ENCODE assay signal across 13 cellular contexts in the genomic region with DNA sequence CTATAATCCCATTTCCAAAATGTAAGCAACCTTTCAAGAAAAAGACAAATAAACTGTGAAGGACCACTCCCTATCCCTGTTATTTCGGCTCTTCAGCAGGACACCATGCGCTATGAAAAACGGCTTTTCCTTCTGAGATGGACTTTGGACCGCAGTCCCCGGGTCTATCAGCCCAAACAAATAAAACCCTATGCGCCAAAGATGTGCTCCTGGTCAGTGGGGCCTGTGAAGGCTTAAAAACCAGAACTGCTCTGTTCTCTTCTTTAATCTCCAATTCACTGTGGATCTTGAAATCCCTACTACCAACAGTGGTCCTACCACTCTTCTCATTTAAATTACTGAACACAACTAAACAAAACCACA. TPM values are rescaled to one million over a fixed set of nuclear protein-coding genes. Genes with fewer than 3 reads are reported as not detected.
A peak's percentile ranks its signal among the peaks of the same experiment; 100 is the strongest.
DNase-seq lines count a peak whose midpoint lies in the region; ATAC-seq and TF ChIP-seq lines count a peak whose summit lies in the region.
"Had no signal": no experiment of that assay in that cellular context is flagged by ENCODE, and none has a peak within 500 bp of the region (broad histone marks: within the 10 kb centered on the region; RNA-seq: fewer than 3 reads in every experiment).

No MANE protein-coding gene starts in this region.

- no peaks in the 10 kb centered on the region for H3K36me3 ChIP-seq in mucosa of rectum (ENCODE audit: control insufficient read depth in 2 of 2, insufficient read depth in 2 of 2, low read length in 2 of 2)

- H3K4me3 Mint-ChIP-seq in stimulated activated naive CD8-positive, alpha-beta T cell treated with anti-CD3 and anti-CD28 coated beads, Interleukin-15, Interleukin-2, amounts not matched to agents 100 ng/mL and 50 ng/mL, for 24 hours: no peak overlapping the region
- peak overlapping the region in 1 of 5 experiments; percentile 16 for H3K4me3 Mint-ChIP-seq in brain

- H3K27me3 Mint-ChIP-seq in stimulated activated naive CD8-positive, alpha-beta T cell treated with anti-CD3 and anti-CD28 coated beads, Interleukin-15, Interleukin-2, amounts not matched to agents 100 ng/mL and 50 ng/mL, for 24 hours: no peaks in the 10 kb centered on the region
- H3K27me3 Mint-ChIP-seq in brain: no peaks in the 10 kb centered on the region

- H3K4me1 Mint-ChIP-seq in stimulated activated naive CD8-positive, alpha-beta T cell treated with anti-CD3 and anti-CD28 coated beads, Interleukin-15, Interleukin-2, amounts not matched to agents 100 ng/mL and 50 ng/mL, for 24 hours (ENCODE audit: low read depth): peaks cover 99% of the 10 kb centered on the region
- peaks cover 82% of the 10 kb centered on the region for H3K4me1 Mint-ChIP-seq in brain

- peaks cover 38 to 46% of the 10 kb centered on the region in 2 donors for H3K4me1 ChIP-seq in mucosa of rectum (ENCODE audit: control insufficient read depth in 2 of 2, insufficient read depth in 2 of 2, low read length in 2 of 2)

- peaks cover 14% of the 10 kb centered on the region for H3K36me3 Mint-ChIP-seq in stimulated activated naive CD8-positive, alpha-beta T cell treated with anti-CD3 and anti-CD28 coated beads, Interleukin-15, Interleukin-2, amounts not matched to agents 100 ng/mL and 50 ng/mL, for 24 hours (ENCODE audit: low read depth)
- no peaks in the 10 kb centered on the region for H3K36me3 Mint-ChIP-seq in brain

- H3K27ac Mint-ChIP-seq in stimulated activated naive CD8-positive, alpha-beta T cell treated with anti-CD3 and anti-CD28 coated beads, Interleukin-15, Interleukin-2, amounts not matched to agents 100 ng/mL and 50 ng/mL, for 24 hours: peak overlapping the region; percentile 36
- peak overlapping the region; percentile 6 to 74 (median 61) for H3K27ac Mint-ChIP-seq in brain

- no peaks in the 10 kb centered on the region for H3K27me3 ChIP-seq in mucosa of rectum (ENCODE audit: control insufficient read depth in 2 of 2, insufficient read depth in 2 of 2, low read length in 2 of 2)

- H3K4me3 ChIP-seq in mucosa of rectum (ENCODE audit: low read length in 2 of 2): no peak overlapping the region
- H3K4me3 ChIP-seq: skin epidermis had no signal

- no peak overlapping the region for H3K9ac ChIP-seq in mucosa of rectum (ENCODE audit: low read depth in 1 of 2, low read length in 2 of 2)

- H3K27ac ChIP-seq in mucosa of rectum (ENCODE audit: low read depth in 2 of 2, low read length in 2 of 2): peak overlapping the region; percentile 5 to 20
- H3K27ac ChIP-seq: C4-2B had no signal

- TF ChIP-seq CTCF in brain (conservative IDR thresholded peaks at IDR 0.05): no peak

- ATAC-seq in stimulated activated naive CD8-positive, alpha-beta T cell treated with anti-CD3 and anti-CD28 coated beads, Interleukin-15, Interleukin-2, amounts not matched to agents 100 U/mL and 50 U/mL, for 24 hours: no peak

- H3K9me3 ChIP-seq in mucosa of rectum (ENCODE audit: control insufficient read depth in 2 of 2, low read length in 2 of 2): no peaks in the 10 kb centered on the region

- in situ Hi-C loops in G401 (cut with HindIII; ENCODE audit: low sequenced_read_pairs): no loop called here

- H3K9me3 Mint-ChIP-seq in stimulated activated naive CD8-positive, alpha-beta T cell treated with anti-CD3 and anti-CD28 coated beads, Interleukin-15, Interleukin-2, amounts not matched to agents 100 ng/mL and 50 ng/mL, for 24 hours: no peaks in the 10 kb centered on the region
- peaks cover 0 to 3% (median 0%) of the 10 kb centered on the region in 5 experiments for H3K9me3 Mint-ChIP-seq in brain

- DNase-seq in stimulated activated naive CD8-positive, alpha-beta T cell treated with anti-CD3 and anti-CD28 coated beads, Interleukin-15, Interleukin-2, amounts not matched to agents 100 U/mL and 50 U/mL, for 24 hours: no peak
- DNase-seq in G401 (ENCODE audit: low spot score): no peak
- no peak for DNase-seq in CD1c-positive myeloid dendritic cell (ENCODE audit: extremely low spot score)
- DNase-seq in dermis blood vessel endothelial cell: no peak
- DNase-seq in HPDE6-E6E7 (ENCODE audit: extremely low spot score): no peak
- DNase-seq: anterior cingulate cortex, NCI-H187 treated with DMSO at 0.1 percent for 48 hours, T-helper 2 cell had no signal

RNA-seq across cellular contexts. Expression of a gene that starts 33.3 kb away (rescaled TPM):
- 44.2 TPM for polyA plus RNA-seq in brain (ENCODE audit: insufficient read depth, low read depth, low replicate concordance)
- 31.0 and 40.8 TPM in 2 replicates for total RNA-seq in G401 (2014; rRNA removed; shearing (Covaris generic))
- 56.2 and 69.3 TPM in 2 replicates for total RNA-seq in dermis blood vessel endothelial cell
